36 cellular contexts compared by ENCODE assay signal in genomic region chr21:46507562-46507961, GRCh38.
"Had no signal": no experiment of that assay in that cellular context is flagged by ENCODE, and none has a peak within 500 bp of the region (broad histone marks: within the 10 kb centered on the region; RNA-seq: fewer than 3 reads in every experiment).

No MANE protein-coding gene starts in this region.

- H3K27me3 ChIP-seq: ascending aorta, cardiac muscle cell had no signal

- H3K27ac Mint-ChIP-seq: activated B cell treated with CpG ODN at 0.5 μM for 24 hours; activated CD4-positive, alpha-beta memory T cell treated with anti-CD3 and anti-CD28 coated beads for 36 hours; activated CD4-positive, alpha-beta T cell treated with anti-CD3 and anti-CD28 coated beads, Interleukin-2, amount 10 ng/mL, durations not matched to agents 24 days and 14 days; activated CD8-positive, alpha-beta memory T cell treated with anti-CD3 and anti-CD28 coated beads, Interleukin-2, amount 10 ng/mL, durations not matched to agents 7 days and 5 days; activated CD8-positive, alpha-beta T cell treated with anti-CD3 and anti-CD28 coated beads for 36 hours; activated naive CD4-positive, alpha-beta T cell treated with anti-CD3 and anti-CD28 coated beads, Interleukin-2, amount 10 ng/mL, durations not matched to agents 7 days and 5 days; activated naive CD4-positive, alpha-beta T cell treated with anti-CD3 and anti-CD28 coated beads, Interleukin-2, amount 50 U/mL, for 24 hours; activated naive CD8-positive, alpha-beta T cell; activated naive CD8-positive, alpha-beta T cell treated with anti-CD3 and anti-CD28 coated beads, Interleukin-2, amount 10 ng/mL, durations not matched to agents 7 days and 5 days; activated naive CD8-positive, alpha-beta T cell treated with anti-CD3 and anti-CD28 coated beads, Interleukin-2, amount 50 U/mL, for 24 hours; activated T-helper 2 cell treated with anti-CD3 and anti-CD28 coated beads, Interferon-gamma antibody, Interleukin-2, Interleukin-4, amounts not matched to agents 10 μg/mL and 5 μg/mL and 100 μg/mL, durations not matched to agents 14 hours and 24 hours and 36 hours; T-helper 1 cell treated with Interleukin-12 subunit alpha and Interleukin-12 subunit beta and Interleukin-4 antibody, amounts not matched to agents 30 μg/mL and 1 μg/mL, for 36 hours; T-helper 2 cell treated with Interferon-gamma antibody and Interleukin-4, amounts not matched to agents 5 μg/mL and 100 μg/mL, for 36 hours had no signal

- H3K9me3 Mint-ChIP-seq: activated B cell treated with CpG ODN at 0.5 μM for 24 hours; activated CD4-positive, alpha-beta memory T cell treated with anti-CD3 and anti-CD28 coated beads for 36 hours; activated CD4-positive, alpha-beta T cell treated with anti-CD3 and anti-CD28 coated beads, Interleukin-2, amount 10 ng/mL, durations not matched to agents 24 days and 14 days; activated CD8-positive, alpha-beta T cell treated with anti-CD3 and anti-CD28 coated beads for 36 hours; activated naive CD4-positive, alpha-beta T cell treated with anti-CD3 and anti-CD28 coated beads, Interleukin-2, amount 10 ng/mL, durations not matched to agents 7 days and 5 days; activated naive CD4-positive, alpha-beta T cell treated with anti-CD3 and anti-CD28 coated beads, Interleukin-2, amount 50 U/mL, for 24 hours; activated naive CD8-positive, alpha-beta T cell treated with anti-CD3 and anti-CD28 coated beads, Interleukin-2, amount 10 ng/mL, durations not matched to agents 7 days and 5 days; activated naive CD8-positive, alpha-beta T cell treated with anti-CD3 and anti-CD28 coated beads, Interleukin-2, amount 50 U/mL, for 24 hours; activated T-cell treated with anti-CD3 and anti-CD28 coated beads, Interleukin-2, amount 50 U/mL, for 4 hours; activated T-helper 2 cell treated with anti-CD3 and anti-CD28 coated beads, Interferon-gamma antibody, Interleukin-2, Interleukin-4, amounts not matched to agents 10 μg/mL and 5 μg/mL and 100 μg/mL, durations not matched to agents 14 hours and 24 hours and 36 hours; brain; central memory CD8-positive, alpha-beta T cell; T-helper 1 cell treated with Interleukin-12 subunit alpha and Interleukin-12 subunit beta and Interleukin-4 antibody, amounts not matched to agents 30 μg/mL and 1 μg/mL, for 36 hours; T-helper 2 cell treated with Interferon-gamma antibody and Interleukin-4, amounts not matched to agents 5 μg/mL and 100 μg/mL, for 36 hours had no signal

- H3K27me3 Mint-ChIP-seq: activated B cell treated with CpG ODN at 0.5 μM for 24 hours; activated CD4-positive, alpha-beta memory T cell treated with anti-CD3 and anti-CD28 coated beads for 36 hours; activated CD4-positive, alpha-beta T cell treated with anti-CD3 and anti-CD28 coated beads, Interleukin-2, amount 10 ng/mL, durations not matched to agents 24 days and 14 days; activated CD8-positive, alpha-beta memory T cell treated with anti-CD3 and anti-CD28 coated beads, Interleukin-2, amount 10 ng/mL, durations not matched to agents 7 days and 5 days; activated CD8-positive, alpha-beta T cell treated with anti-CD3 and anti-CD28 coated beads for 36 hours; activated naive CD4-positive, alpha-beta T cell treated with anti-CD3 and anti-CD28 coated beads, Interleukin-2, amount 10 ng/mL, durations not matched to agents 7 days and 5 days; activated naive CD4-positive, alpha-beta T cell treated with anti-CD3 and anti-CD28 coated beads, Interleukin-2, amount 50 U/mL, for 24 hours; activated naive CD8-positive, alpha-beta T cell; activated naive CD8-positive, alpha-beta T cell treated with anti-CD3 and anti-CD28 coated beads, Interleukin-2, amount 10 ng/mL, durations not matched to agents 7 days and 5 days; activated naive CD8-positive, alpha-beta T cell treated with anti-CD3 and anti-CD28 coated beads, Interleukin-2, amount 50 U/mL, for 24 hours; brain; central memory CD8-positive, alpha-beta T cell had no signal

- DNase-seq: activated B cell treated with CpG ODN at 0.5 μM for 24 hours; activated CD4-positive, alpha-beta memory T cell treated with anti-CD3 and anti-CD28 coated beads for 36 hours; activated CD4-positive, alpha-beta T cell treated with anti-CD3 and anti-CD28 coated beads for 4 hours; activated CD4-positive, alpha-beta T cell treated with anti-CD3 and anti-CD28 coated beads, Interleukin-2, amount 10 ng/mL, durations not matched to agents 24 days and 14 days; activated CD4-positive, alpha-beta T cell treated with anti-CD3 and anti-CD28 coated beads, Interleukin-2, amount 50 U/mL, for 1 hour; activated CD4-positive, alpha-beta T cell treated with anti-CD3 and anti-CD28 coated beads, Interleukin-2, amount 50 U/mL, for 4 hours; activated CD4-positive, CD25-positive, alpha-beta regulatory T cell treated with anti-CD3 and anti-CD28 coated beads, Interleukin-2, amount 50 U/mL, for 72 hours; activated CD8-positive, alpha-beta memory T cell treated with anti-CD3 and anti-CD28 coated beads for 24 hours; activated CD8-positive, alpha-beta memory T cell treated with anti-CD3 and anti-CD28 coated beads, Interleukin-2, amount 10 ng/mL, durations not matched to agents 7 days and 5 days; activated CD8-positive, alpha-beta memory T cell treated with anti-CD3 and anti-CD28 coated beads, Interleukin-2, amount 50 U/mL, for 48 hours; activated CD8-positive, alpha-beta T cell treated with anti-CD3 and anti-CD28 coated beads for 36 hours; activated effector memory CD4-positive, alpha-beta T cell treated with Interleukin-2 at 50 U/mL for 16 hours; activated gamma-delta T cell; activated naive CD4-positive, alpha-beta T cell treated with anti-CD3 and anti-CD28 coated beads, Interleukin-2, amount 10 ng/mL, durations not matched to agents 7 days and 5 days; activated naive CD4-positive, alpha-beta T cell treated with Interleukin-2 at 50 U/mL for 16 hours; activated naive CD8-positive, alpha-beta T cell treated with anti-CD3 and anti-CD28 coated beads, Interleukin-2, amount 10 ng/mL, durations not matched to agents 7 days and 5 days; activated naive CD8-positive, alpha-beta T cell treated with anti-CD3 and anti-CD28 coated beads, Interleukin-2, amount 50 U/mL, for 24 hours; activated T-cell treated with anti-CD3 and anti-CD28 coated beads, Interleukin-2, amount 50 U/mL, for 1 hour; activated T-cell treated with anti-CD3 and anti-CD28 coated beads, Interleukin-2, amount 50 U/mL, for 4 hours; amygdala; anterior cingulate cortex; caudate nucleus; cerebellar nuclear complex; T-helper 1 cell; T-helper 2 cell; T-helper 9 cell had no signal

- H3K4me3 ChIP-seq: ascending aorta, cardiac muscle cell had no signal

- H3K4me1 ChIP-seq: ascending aorta had no signal

- ATAC-seq: activated CD8-positive, alpha-beta memory T cell treated with anti-CD3 and anti-CD28 coated beads, Interleukin-2, amount 10 ng/mL, durations not matched to agents 7 days and 5 days; activated CD8-positive, alpha-beta T cell treated with anti-CD3 and anti-CD28 coated beads for 36 hours; activated naive CD8-positive, alpha-beta T cell treated with anti-CD3 and anti-CD28 coated beads, Interleukin-2, amount 50 U/mL, for 24 hours; activated T-cell treated with anti-CD3 and anti-CD28 coated beads, Interleukin-2, amount 50 U/mL, for 4 hours had no signal

- H3K4me3 Mint-ChIP-seq: activated B cell treated with CpG ODN at 0.5 μM for 24 hours; activated CD4-positive, alpha-beta memory T cell treated with anti-CD3 and anti-CD28 coated beads for 36 hours; activated CD4-positive, alpha-beta T cell treated with anti-CD3 and anti-CD28 coated beads, Interleukin-2, amount 10 ng/mL, durations not matched to agents 24 days and 14 days; activated CD8-positive, alpha-beta memory T cell treated with anti-CD3 and anti-CD28 coated beads, Interleukin-2, amount 10 ng/mL, durations not matched to agents 7 days and 5 days; activated CD8-positive, alpha-beta T cell treated with anti-CD3 and anti-CD28 coated beads for 36 hours; activated naive CD4-positive, alpha-beta T cell treated with anti-CD3 and anti-CD28 coated beads, Interleukin-2, amount 10 ng/mL, durations not matched to agents 7 days and 5 days; activated naive CD4-positive, alpha-beta T cell treated with anti-CD3 and anti-CD28 coated beads, Interleukin-2, amount 50 U/mL, for 24 hours; activated naive CD8-positive, alpha-beta T cell; activated naive CD8-positive, alpha-beta T cell treated with anti-CD3 and anti-CD28 coated beads, Interleukin-2, amount 10 ng/mL, durations not matched to agents 7 days and 5 days; activated naive CD8-positive, alpha-beta T cell treated with anti-CD3 and anti-CD28 coated beads, Interleukin-2, amount 50 U/mL, for 24 hours; activated T-cell treated with anti-CD3 and anti-CD28 coated beads, Interleukin-2, amount 50 U/mL, for 4 hours; brain; central memory CD8-positive, alpha-beta T cell; T-helper 1 cell treated with Interleukin-12 subunit alpha and Interleukin-12 subunit beta and Interleukin-4 antibody, amounts not matched to agents 30 μg/mL and 1 μg/mL, for 36 hours; T-helper 2 cell treated with Interferon-gamma antibody and Interleukin-4, amounts not matched to agents 5 μg/mL and 100 μg/mL, for 36 hours had no signal

- H3K9me3 ChIP-seq: ascending aorta had no signal

- H3K4me1 Mint-ChIP-seq: brain had no signal

- H3K27ac ChIP-seq: ascending aorta, cardiac muscle cell, VCaP had no signal
